Comparison of ENCODE assay signal across 26 cellular contexts in genomic region chr6:129105793-129106192, GRCh38.
DNase-seq lines count a peak whose midpoint lies in the region; ATAC-seq and TF ChIP-seq lines count a peak whose summit lies in the region.
"Had no signal": no experiment of that assay in that cellular context is flagged by ENCODE, and none has a peak within 500 bp of the region (broad histone marks: within the 10 kb centered on the region; RNA-seq: fewer than 3 reads in every experiment).

No MANE protein-coding gene starts in this region.

- H3K27ac ChIP-seq in heart left ventricle (peak overlapping the region in 8 of 12 donors; percentile 54 to 81 (median 67)), left lung (no peak overlapping the region), caudate nucleus (ENCODE audit: low read depth, low read length) (no peak overlapping the region)
- H3K27ac ChIP-seq: GM23248, HL-60, prostate gland had no signal

- no peaks in the 10 kb centered on the region for H3K9me3 ChIP-seq in heart left ventricle
- no peaks in the 10 kb centered on the region for H3K9me3 ChIP-seq in left lung
- H3K9me3 ChIP-seq: gastroesophageal sphincter, prostate gland had no signal

- TF ChIP-seq CTCF in heart left ventricle (IDR thresholded peaks at IDR 0.05) (no peak), WTC11 (IDR thresholded peaks at IDR 0.05) (no peak), left lung (IDR thresholded peaks at IDR 0.05) (no peak), type B pancreatic cell (conservative IDR thresholded peaks at IDR 0.05) (no peak)

- intact Hi-C loops in heart left ventricle (cut with DNase I) (no loop called here), Right ventricle myocardium superior (cut with DNase I) (no loop called here), left lung (cut with DNase I) (no loop called here)
- intact Hi-C loops in activated T-helper 2 cell treated with anti-CD3 and anti-CD28 coated beads, Interferon-gamma antibody, Interleukin-2, Interleukin-4, amounts not matched to agents 10 μg/mL and 5 μg/mL and 100 μg/mL, durations not matched to agents 14 hours and 24 hours and 36 hours (cut with micrococcal nuclease), result no loop called here

- H3K9me3 Mint-ChIP-seq in WTC11 (no peaks in the 10 kb centered on the region), type B pancreatic cell (no peaks in the 10 kb centered on the region)
- H3K9me3 Mint-ChIP-seq in activated T-helper 2 cell treated with anti-CD3 and anti-CD28 coated beads, Interferon-gamma antibody, Interleukin-2, Interleukin-4, amounts not matched to agents 10 μg/mL and 5 μg/mL and 100 μg/mL, durations not matched to agents 14 hours and 24 hours and 36 hours, result no peaks in the 10 kb centered on the region
- H3K9me3 Mint-ChIP-seq: activated CD8-positive, alpha-beta T cell treated with anti-CD3 and anti-CD28 coated beads for 36 hours; activated naive CD4-positive, alpha-beta T cell treated with anti-CD3 and anti-CD28 coated beads, Interleukin-2, amount 50 U/mL, for 72 hours; CD4-positive, alpha-beta memory T cell; HFFc6 had no signal

- POLR2A ChIA-PET in WTC11 (lab: Charles Lee), result no interaction called here

- H3K36me3 ChIP-seq in heart left ventricle, result peaks cover 0 to 9% (median 0%) of the 10 kb centered on the region in 9 donors
- no peaks in the 10 kb centered on the region for H3K36me3 ChIP-seq in left lung
- H3K36me3 ChIP-seq: gastroesophageal sphincter, prostate gland had no signal

- H3K27me3 ChIP-seq in heart left ventricle (no peaks in the 10 kb centered on the region), left lung (no peaks in the 10 kb centered on the region)
- H3K27me3 ChIP-seq: gastroesophageal sphincter had no signal

- DNase-seq in heart left ventricle, result no peak
- DNase-seq in Right ventricle myocardium superior, result no peak
- DNase-seq in WTC11 (ENCODE audit: low spot score), result no peak
- no peak for DNase-seq in left lung
- no peak for DNase-seq in type B pancreatic cell (ENCODE audit: extremely low spot score, unreplicated experiment)
- no peak for DNase-seq in caudate nucleus (lab: John Stamatoyannopoulos, UW)
- DNase-seq in activated T-helper 2 cell treated with anti-CD3 and anti-CD28 coated beads, Interferon-gamma antibody, Interleukin-2, Interleukin-4, amounts not matched to agents 10 μg/mL and 5 μg/mL and 100 μg/mL, durations not matched to agents 14 hours and 24 hours and 36 hours (ENCODE audit: low spot score), result no peak
- no peak for DNase-seq in CD1c-positive myeloid dendritic cell (ENCODE audit: extremely low spot score)
- DNase-seq: 8988T; activated CD4-positive, CD25-positive, alpha-beta regulatory T cell treated with anti-CD3 and anti-CD28 coated beads, Interleukin-2, amount 50 U/mL, for 72 hours; activated CD8-positive, alpha-beta T cell treated with anti-CD3 and anti-CD28 coated beads for 36 hours; CD4-positive, alpha-beta memory T cell; central memory CD4-positive, alpha-beta T cell; GM23248; HFFc6; kidney; NCI-H1048; NCI-H187; NCI-H69; stimulated activated naive CD4-positive, alpha-beta T cell; T-helper 1 cell had no signal

- TF ChIP-seq POLR2A in heart left ventricle (IDR thresholded peaks at IDR 0.05), result no peak

- H3K27ac Mint-ChIP-seq in WTC11, result 0 out of 2 replicates have a peak overlapping the region, but pooled peaks have one; percentile 40
- H3K27ac Mint-ChIP-seq in type B pancreatic cell, result peak overlapping the region; percentile 9
- H3K27ac Mint-ChIP-seq in activated T-helper 2 cell treated with anti-CD3 and anti-CD28 coated beads, Interferon-gamma antibody, Interleukin-2, Interleukin-4, amounts not matched to agents 10 μg/mL and 5 μg/mL and 100 μg/mL, durations not matched to agents 14 hours and 24 hours and 36 hours, result no peak overlapping the region
- H3K27ac Mint-ChIP-seq: activated CD8-positive, alpha-beta T cell treated with anti-CD3 and anti-CD28 coated beads for 36 hours; activated naive CD4-positive, alpha-beta T cell treated with anti-CD3 and anti-CD28 coated beads, Interleukin-2, amount 50 U/mL, for 72 hours; CD4-positive, alpha-beta memory T cell; HFFc6 had no signal

- CTCF ChIA-PET in WTC11 (lab: Charles Lee), result no interaction called here

- no peak overlapping the region for H3K4me3 Mint-ChIP-seq in WTC11
- no peak overlapping the region for H3K4me3 Mint-ChIP-seq in type B pancreatic cell
- no peak overlapping the region for H3K4me3 Mint-ChIP-seq in activated T-helper 2 cell treated with anti-CD3 and anti-CD28 coated beads, Interferon-gamma antibody, Interleukin-2, Interleukin-4, amounts not matched to agents 10 μg/mL and 5 μg/mL and 100 μg/mL, durations not matched to agents 14 hours and 24 hours and 36 hours (ENCODE audit: low read depth)
- H3K4me3 Mint-ChIP-seq: activated CD8-positive, alpha-beta T cell treated with anti-CD3 and anti-CD28 coated beads for 36 hours; CD4-positive, alpha-beta memory T cell; HFFc6 had no signal

- no peaks in the 10 kb centered on the region for H3K27me3 Mint-ChIP-seq in WTC11 (ENCODE audit: low read depth)
- H3K27me3 Mint-ChIP-seq in type B pancreatic cell, result no peaks in the 10 kb centered on the region
- no peaks in the 10 kb centered on the region for H3K27me3 Mint-ChIP-seq in activated T-helper 2 cell treated with anti-CD3 and anti-CD28 coated beads, Interferon-gamma antibody, Interleukin-2, Interleukin-4, amounts not matched to agents 10 μg/mL and 5 μg/mL and 100 μg/mL, durations not matched to agents 14 hours and 24 hours and 36 hours (ENCODE audit: low read depth)

- H3K36me3 Mint-ChIP-seq in WTC11 (no peaks in the 10 kb centered on the region), type B pancreatic cell (no peaks in the 10 kb centered on the region)
- H3K36me3 Mint-ChIP-seq in activated T-helper 2 cell treated with anti-CD3 and anti-CD28 coated beads, Interferon-gamma antibody, Interleukin-2, Interleukin-4, amounts not matched to agents 10 μg/mL and 5 μg/mL and 100 μg/mL, durations not matched to agents 14 hours and 24 hours and 36 hours (ENCODE audit: low read depth), result no peaks in the 10 kb centered on the region
- H3K36me3 Mint-ChIP-seq: activated naive CD4-positive, alpha-beta T cell treated with anti-CD3 and anti-CD28 coated beads, Interleukin-2, amount 50 U/mL, for 72 hours; CD4-positive, alpha-beta memory T cell had no signal

- H3K4me3 ChIP-seq in heart left ventricle (no peak overlapping the region), left lung (no peak overlapping the region)
- H3K4me3 ChIP-seq: gastroesophageal sphincter, GM23248, prostate gland had no signal

- H3K4me1 ChIP-seq in heart left ventricle (peaks cover 0 to 83% (median 49%) of the 10 kb centered on the region in 12 donors), left lung (no peaks in the 10 kb centered on the region)
- H3K4me1 ChIP-seq: prostate gland had no signal

- ATAC-seq in heart left ventricle, result no peak
- ATAC-seq in Right ventricle myocardium superior (ENCODE audit: poor library complexity), result no peak
- ATAC-seq in WTC11, result no peak
- ATAC-seq in left lung, result peak; percentile 36
- ATAC-seq: activated CD8-positive, alpha-beta T cell treated with anti-CD3 and anti-CD28 coated beads for 36 hours; activated naive CD4-positive, alpha-beta T cell treated with anti-CD3 and anti-CD28 coated beads, Interleukin-2, amount 50 U/mL, for 72 hours; gastroesophageal sphincter; HepG2 had no signal

- H3K4me1 Mint-ChIP-seq in WTC11, result peaks cover 24% of the 10 kb centered on the region
- H3K4me1 Mint-ChIP-seq in type B pancreatic cell (ENCODE audit: unreplicated experiment), result peaks cover 17% of the 10 kb centered on the region
- no peaks in the 10 kb centered on the region for H3K4me1 Mint-ChIP-seq in activated T-helper 2 cell treated with anti-CD3 and anti-CD28 coated beads, Interferon-gamma antibody, Interleukin-2, Interleukin-4, amounts not matched to agents 10 μg/mL and 5 μg/mL and 100 μg/mL, durations not matched to agents 14 hours and 24 hours and 36 hours (ENCODE audit: low read depth)

- WGBS in heart left ventricle, 4 donors, result 73 to 87% (median 74%) methylated on average over 2 of the region's 2 CpGs

TF ChIP-seq in WTC11, 78 proteins besides CTCF, POLR2A, EP300 and RAD21:
- TF ChIP-seq SMAD3 (CRISPR knock-in tag; IDR thresholded peaks at IDR 0.05; ENCODE audit: borderline replicate concordance) (no peak), MXD4 (CRISPR knock-in tag; IDR thresholded peaks at IDR 0.05; ENCODE audit: borderline replicate concordance) (no peak), CREB1 (CRISPR knock-in tag; IDR thresholded peaks at IDR 0.05) (no peak), MYBL2 (CRISPR knock-in tag; IDR thresholded peaks at IDR 0.05) (no peak), HMGA2 (CRISPR knock-in tag; IDR thresholded peaks at IDR 0.05) (no peak), GTF2I (CRISPR knock-in tag; conservative IDR thresholded peaks at IDR 0.05) (no peak), JUN (CRISPR knock-in tag; IDR thresholded peaks at IDR 0.05) (no peak), ZNF263 (CRISPR knock-in tag; IDR thresholded peaks at IDR 0.05; ENCODE audit: low read depth) (no peak), FOXJ3 (CRISPR knock-in tag; IDR thresholded peaks at IDR 0.05; ENCODE audit: borderline replicate concordance) (no peak), EMX1 (CRISPR knock-in tag; IDR thresholded peaks at IDR 0.05) (no peak), ATF1 (CRISPR knock-in tag; IDR thresholded peaks at IDR 0.05) (no peak), NR3C1 (CRISPR knock-in tag; conservative IDR thresholded peaks at IDR 0.05; ENCODE audit: low read depth) (no peak)
- TF ChIP-seq, protein P1, sequence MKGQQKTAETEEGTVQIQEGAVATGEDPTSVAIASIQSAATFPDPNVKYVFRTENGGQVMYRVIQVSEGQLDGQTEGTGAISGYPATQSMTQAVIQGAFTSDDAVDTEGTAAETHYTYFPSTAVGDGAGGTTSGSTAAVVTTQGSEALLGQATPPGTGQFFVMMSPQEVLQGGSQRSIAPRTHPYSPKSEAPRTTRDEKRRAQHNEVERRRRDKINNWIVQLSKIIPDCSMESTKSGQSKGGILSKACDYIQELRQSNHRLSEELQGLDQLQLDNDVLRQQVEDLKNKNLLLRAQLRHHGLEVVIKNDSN (CRISPR knock-in tag; IDR thresholded peaks at IDR 0.05), result no peak

Comparison
In these comparisons a context has a peak if more than half of its experiments do, and no peak if none do; other contexts are left out.
1. H3K27ac ChIP-seq: peak in heart left ventricle (8 of 12); none in left lung (0 of 2) and caudate nucleus (single experiment).